Comparison of ENCODE assay signal across 1 cellular context in genomic region chr2:32064021-32064678, GRCh38.
TF ChIP-seq lines count a peak whose summit lies in the region.

No MANE protein-coding gene starts in this region.

TF ChIP-seq in IMR-90, 13 proteins besides CTCF, POLR2A, EP300 and RAD21:
- TF ChIP-seq MXI1 (IDR thresholded peaks at IDR 0.05; ENCODE audit: borderline replicate concordance, low read depth, low read length) (no peak), CEBPB (IDR thresholded peaks at IDR 0.05; ENCODE audit: low read depth, low read length) (no peak), FOS (IDR thresholded peaks at IDR 0.05; ENCODE audit: low read depth, low read length) (no peak), NFE2L2 (IDR thresholded peaks at IDR 0.05; ENCODE audit: low read depth, low read length) (no peak), USF2 (IDR thresholded peaks at IDR 0.05; ENCODE audit: low read depth, low read length) (no peak), SMC3 (IDR thresholded peaks at IDR 0.05; ENCODE audit: low read depth, low read length) (no peak), BHLHE40 (IDR thresholded peaks at IDR 0.05; ENCODE audit: low read depth, low read length) (no peak), RFX5 (IDR thresholded peaks at IDR 0.05; ENCODE audit: low read depth, low read length) (no peak), MAZ (IDR thresholded peaks at IDR 0.05; ENCODE audit: borderline replicate concordance, low read depth, low read length) (no peak), MAFK (IDR thresholded peaks at IDR 0.05; ENCODE audit: low read depth, low read length) (no peak), RCOR1 (IDR thresholded peaks at IDR 0.05; ENCODE audit: insufficient replicate concordance, low read length) (no peak), CHD1 (IDR thresholded peaks at IDR 0.05; ENCODE audit: low read depth, low read length) (no peak)
- TF ChIP-seq, protein P1, sequence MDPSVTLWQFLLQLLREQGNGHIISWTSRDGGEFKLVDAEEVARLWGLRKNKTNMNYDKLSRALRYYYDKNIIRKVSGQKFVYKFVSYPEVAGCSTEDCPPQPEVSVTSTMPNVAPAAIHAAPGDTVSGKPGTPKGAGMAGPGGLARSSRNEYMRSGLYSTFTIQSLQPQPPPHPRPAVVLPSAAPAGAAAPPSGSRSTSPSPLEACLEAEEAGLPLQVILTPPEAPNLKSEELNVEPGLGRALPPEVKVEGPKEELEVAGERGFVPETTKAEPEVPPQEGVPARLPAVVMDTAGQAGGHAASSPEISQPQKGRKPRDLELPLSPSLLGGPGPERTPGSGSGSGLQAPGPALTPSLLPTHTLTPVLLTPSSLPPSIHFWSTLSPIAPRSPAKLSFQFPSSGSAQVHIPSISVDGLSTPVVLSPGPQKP (IDR thresholded peaks at IDR 0.05; ENCODE audit: borderline replicate concordance, low read depth, low read length): no peak
